1 cellular context compared by ENCODE assay signal in the genomic region with DNA sequence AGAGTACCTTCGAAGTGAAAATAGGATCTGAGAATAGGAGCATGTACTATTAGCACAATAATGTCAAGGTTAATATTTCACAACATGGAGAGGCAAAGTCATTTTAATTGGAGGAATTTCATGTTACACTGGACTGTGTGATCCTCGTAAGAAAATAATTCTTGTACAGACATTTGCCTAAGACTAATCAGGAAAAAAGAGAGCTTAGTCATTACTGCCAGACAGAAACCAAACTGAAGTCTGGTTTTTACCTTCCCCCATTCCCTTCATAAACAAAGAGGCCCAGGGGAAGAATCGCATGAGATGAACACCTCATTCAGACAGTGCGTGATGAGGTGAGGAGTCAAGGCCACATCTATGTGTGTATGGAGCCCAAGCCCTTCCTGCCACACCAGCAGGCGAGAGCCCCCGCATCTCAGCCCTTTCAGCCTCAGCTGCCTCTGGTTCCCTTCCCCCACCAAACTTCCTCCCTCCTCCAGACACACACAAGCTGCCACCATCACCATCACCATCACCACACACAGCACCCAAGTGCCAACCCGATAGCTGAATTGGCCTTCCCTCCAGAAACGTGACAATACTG.
TF ChIP-seq lines count a peak whose summit lies in the region.

No MANE protein-coding gene starts in this region.

TF ChIP-seq in HepG2, 621 proteins besides CTCF, POLR2A, EP300 and RAD21 (continued from another document and continues in another):
- TF ChIP-seq AHDC1 (CRISPR knock-in tag; IDR thresholded peaks at IDR 0.05; ENCODE audit: borderline replicate concordance) (no peak), ZNF670 (CRISPR knock-in tag; IDR thresholded peaks at IDR 0.05; ENCODE audit: borderline replicate concordance) (no peak), NFIB (CRISPR knock-in tag; IDR thresholded peaks at IDR 0.05; ENCODE audit: borderline replicate concordance) (no peak), ZZZ3 (CRISPR knock-in tag; IDR thresholded peaks at IDR 0.05; ENCODE audit: borderline replicate concordance) (no peak), SNAI1 (CRISPR knock-in tag; IDR thresholded peaks at IDR 0.05; ENCODE audit: borderline replicate concordance) (no peak), NR0B2 (CRISPR knock-in tag; IDR thresholded peaks at IDR 0.05) (no peak), ZBTB8A (CRISPR knock-in tag; IDR thresholded peaks at IDR 0.05; ENCODE audit: borderline replicate concordance, low read depth) (no peak), JDP2 (CRISPR knock-in tag; IDR thresholded peaks at IDR 0.05; ENCODE audit: borderline replicate concordance) (no peak), HBP1 (CRISPR knock-in tag; IDR thresholded peaks at IDR 0.05; ENCODE audit: low read depth) (no peak), MBNL3 (CRISPR knock-in tag; conservative IDR thresholded peaks at IDR 0.05) (no peak), ZNF10 (CRISPR knock-in tag; IDR thresholded peaks at IDR 0.05; ENCODE audit: borderline replicate concordance, low read depth) (no peak), SP1 (IDR thresholded peaks at IDR 0.05) (no peak), SP1 (CRISPR knock-in tag; IDR thresholded peaks at IDR 0.05) (no peak), SIN3A (IDR thresholded peaks at IDR 0.05; ENCODE audit: borderline replicate concordance, low read depth, low read length) (no peak), ZBTB43 (CRISPR knock-in tag; conservative IDR thresholded peaks at IDR 0.05) (no peak), DR1 (CRISPR knock-in tag; IDR thresholded peaks at IDR 0.05) (no peak), NBN (conservative IDR thresholded peaks at IDR 0.05) (no peak), RORA (CRISPR knock-in tag; IDR thresholded peaks at IDR 0.05) (no peak), ZNF414 (CRISPR knock-in tag; IDR thresholded peaks at IDR 0.05) (no peak), PITX1 (CRISPR knock-in tag; IDR thresholded peaks at IDR 0.05) (no peak), ZNF530 (CRISPR knock-in tag; IDR thresholded peaks at IDR 0.05; ENCODE audit: low read depth) (no peak), SETDB1 (CRISPR knock-in tag; IDR thresholded peaks at IDR 0.05; ENCODE audit: borderline replicate concordance) (no peak), PCBP2 (optimal IDR thresholded peaks at IDR 0.05; ENCODE audit: low read depth, low read length, poor library complexity, severe bottlenecking) (no peak), KLF15 (CRISPR knock-in tag; IDR thresholded peaks at IDR 0.05; ENCODE audit: borderline replicate concordance) (no peak), ASH2L (IDR thresholded peaks at IDR 0.05; ENCODE audit: insufficient read length, low read depth, low read length) (no peak), KLF16 (CRISPR knock-in tag; IDR thresholded peaks at IDR 0.05) (no peak), ONECUT2 (CRISPR knock-in tag; IDR thresholded peaks at IDR 0.05) (no peak), ZNF251 (CRISPR knock-in tag; IDR thresholded peaks at IDR 0.05) (no peak), DDIT3 (CRISPR knock-in tag; IDR thresholded peaks at IDR 0.05) (no peak), HDAC6 (IDR thresholded peaks at IDR 0.05; ENCODE audit: low read depth, low read length) (no peak), MIER2 (CRISPR knock-in tag; IDR thresholded peaks at IDR 0.05) (no peak), KDM2A (CRISPR knock-in tag; IDR thresholded peaks at IDR 0.05; ENCODE audit: borderline replicate concordance, low read depth) (no peak; the same call in 1 of the 2 replicates), HOXA5 (CRISPR knock-in tag; IDR thresholded peaks at IDR 0.05) (no peak)
- TF ChIP-seq, protein P1, sequence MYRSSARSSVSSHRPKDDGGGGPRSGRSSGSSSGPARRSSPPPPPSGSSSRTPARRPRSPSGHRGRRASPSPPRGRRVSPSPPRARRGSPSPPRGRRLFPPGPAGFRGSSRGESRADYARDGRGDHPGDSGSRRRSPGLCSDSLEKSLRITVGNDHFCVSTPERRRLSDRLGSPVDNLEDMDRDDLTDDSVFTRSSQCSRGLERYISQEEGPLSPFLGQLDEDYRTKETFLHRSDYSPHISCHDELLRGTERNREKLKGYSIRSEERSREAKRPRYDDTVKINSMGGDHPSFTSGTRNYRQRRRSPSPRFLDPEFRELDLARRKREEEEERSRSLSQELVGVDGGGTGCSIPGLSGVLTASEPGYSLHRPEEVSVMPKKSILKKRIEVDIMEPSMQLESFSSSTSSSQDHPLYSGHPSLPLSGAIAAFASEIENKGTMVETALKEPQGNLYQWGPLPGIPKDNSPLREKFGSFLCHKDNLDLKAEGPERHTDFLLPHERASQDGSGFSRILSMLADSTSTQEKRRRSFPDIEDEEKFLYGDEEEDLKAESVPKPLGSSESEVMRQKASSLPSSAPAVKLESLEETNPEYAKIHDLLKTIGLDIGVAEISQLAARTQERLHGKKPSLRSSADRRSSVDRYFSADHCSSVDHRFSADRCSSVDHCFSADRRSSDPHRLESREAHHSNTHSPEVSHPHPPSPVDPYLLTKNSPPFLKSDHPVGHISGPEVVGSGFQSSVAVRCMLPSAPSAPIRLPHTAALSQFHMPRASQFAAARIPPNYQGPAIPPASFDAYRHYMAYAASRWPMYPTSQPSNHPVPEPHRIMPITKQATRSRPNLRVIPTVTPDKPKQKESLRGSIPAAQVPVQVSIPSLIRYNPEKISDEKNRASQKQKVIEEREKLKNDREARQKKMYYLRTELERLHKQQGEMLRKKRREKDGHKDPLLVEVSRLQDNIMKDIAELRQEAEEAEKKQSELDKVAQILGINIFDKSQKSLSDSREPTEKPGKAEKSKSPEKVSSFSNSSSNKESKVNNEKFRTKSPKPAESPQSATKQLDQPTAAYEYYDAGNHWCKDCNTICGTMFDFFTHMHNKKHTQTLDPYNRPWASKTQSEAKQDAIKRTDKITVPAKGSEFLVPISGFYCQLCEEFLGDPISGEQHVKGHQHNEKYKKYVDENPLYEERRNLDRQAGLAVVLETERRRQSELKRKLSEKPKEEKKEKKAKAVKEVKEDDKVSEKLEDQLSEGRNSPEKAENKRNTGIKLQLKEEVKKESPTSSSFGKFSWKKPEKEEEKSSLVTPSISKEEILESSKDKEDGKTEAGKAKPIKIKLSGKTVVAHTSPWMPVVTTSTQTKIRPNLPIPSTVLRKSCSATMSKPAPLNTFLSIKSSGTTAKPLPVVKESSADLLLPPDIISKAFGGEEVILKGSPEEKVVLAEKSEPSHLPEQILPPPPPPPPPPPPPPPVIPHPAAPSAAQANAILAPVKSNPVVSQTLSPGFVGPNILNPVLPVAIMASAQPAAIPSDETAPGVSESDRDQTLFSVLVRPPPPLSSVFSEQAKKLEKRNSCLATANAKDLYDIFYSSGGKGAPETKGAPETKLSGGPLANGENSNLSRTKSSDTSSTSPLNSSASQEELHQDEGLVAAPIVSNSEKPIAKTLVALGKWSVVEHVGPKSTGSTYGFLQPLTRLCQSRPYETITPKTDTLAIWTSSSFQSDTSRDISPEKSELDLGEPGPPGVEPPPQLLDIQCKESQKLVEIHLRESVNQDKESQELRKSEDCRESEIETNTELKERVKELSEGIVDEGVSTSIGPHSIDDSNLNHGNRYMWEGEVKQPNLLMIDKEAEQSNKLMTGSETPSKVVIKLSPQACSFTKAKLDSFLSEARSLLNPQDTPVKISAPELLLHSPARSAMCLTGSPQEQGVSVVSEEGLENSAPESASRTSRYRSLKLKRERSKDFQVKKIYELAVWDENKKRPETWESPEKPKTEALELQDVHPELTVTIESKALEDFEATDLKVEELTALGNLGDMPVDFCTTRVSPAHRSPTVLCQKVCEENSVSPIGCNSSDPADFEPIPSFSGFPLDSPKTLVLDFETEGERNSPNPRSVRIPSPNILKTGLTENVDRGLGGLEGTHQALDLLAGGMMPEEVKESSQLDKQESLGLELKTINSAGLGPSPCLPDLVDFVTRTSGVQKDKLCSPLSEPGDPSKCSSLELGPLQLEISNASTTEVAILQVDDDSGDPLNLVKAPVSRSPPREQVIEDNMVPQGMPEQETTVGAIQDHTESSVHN (CRISPR knock-in tag; IDR thresholded peaks at IDR 0.05) = no peak
- TF ChIP-seq, protein P2, sequence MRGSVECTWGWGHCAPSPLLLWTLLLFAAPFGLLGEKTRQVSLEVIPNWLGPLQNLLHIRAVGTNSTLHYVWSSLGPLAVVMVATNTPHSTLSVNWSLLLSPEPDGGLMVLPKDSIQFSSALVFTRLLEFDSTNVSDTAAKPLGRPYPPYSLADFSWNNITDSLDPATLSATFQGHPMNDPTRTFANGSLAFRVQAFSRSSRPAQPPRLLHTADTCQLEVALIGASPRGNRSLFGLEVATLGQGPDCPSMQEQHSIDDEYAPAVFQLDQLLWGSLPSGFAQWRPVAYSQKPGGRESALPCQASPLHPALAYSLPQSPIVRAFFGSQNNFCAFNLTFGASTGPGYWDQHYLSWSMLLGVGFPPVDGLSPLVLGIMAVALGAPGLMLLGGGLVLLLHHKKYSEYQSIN (CRISPR knock-in tag; IDR thresholded peaks at IDR 0.05; ENCODE audit: borderline replicate concordance) = no peak
